Comparison of ENCODE assay signal across 24 cellular contexts in genomic region chr2:121582272-121582671, GRCh38. TPM values are rescaled to one million over a fixed set of nuclear protein-coding genes. Genes with fewer than 3 reads are reported as not detected.
DNase-seq lines count a peak whose midpoint lies in the region; ATAC-seq and TF ChIP-seq lines count a peak whose summit lies in the region.
"Had no signal": no experiment of that assay in that cellular context is flagged by ENCODE, and none has a peak within 500 bp of the region (broad histone marks: within the 10 kb centered on the region; RNA-seq: fewer than 3 reads in every experiment).

No MANE protein-coding gene starts in this region.

- H3K36me3 Mint-ChIP-seq in activated T-cell treated with anti-CD3 and anti-CD28 coated beads, Interleukin-2, amount 50 U/mL, for 72 hours (ENCODE audit: insufficient read depth in 2 of 2): no peaks in the 10 kb centered on the region
- H3K36me3 Mint-ChIP-seq in CD14-positive monocyte (peaks cover 4 to 12% of the 10 kb centered on the region in 2 donors), T-helper 17 cell (ENCODE audit: low read depth) (peaks cover 5% of the 10 kb centered on the region), endothelial cell (ENCODE audit: low read depth, unreplicated experiment) (peaks cover 10% of the 10 kb centered on the region)

- no peak for TF ChIP-seq CTCF in CD14-positive monocyte (IDR thresholded peaks at IDR 0.05)
- no peak for TF ChIP-seq CTCF in endothelial cell (IDR thresholded peaks at IDR 0.05; ENCODE audit: unreplicated experiment)

- H3K4me3 Mint-ChIP-seq in activated T-cell treated with anti-CD3 and anti-CD28 coated beads, Interleukin-2, amount 50 U/mL, for 72 hours: no peak overlapping the region
- H3K4me3 Mint-ChIP-seq in CD14-positive monocyte: no peak overlapping the region
- no peak overlapping the region for H3K4me3 Mint-ChIP-seq in T-helper 17 cell
- H3K4me3 Mint-ChIP-seq in endothelial cell (ENCODE audit: unreplicated experiment): no peak overlapping the region
- H3K4me3 Mint-ChIP-seq: CD8-positive, alpha-beta T cell had no signal

- H3K9me3 ChIP-seq in T-helper 17 cell (ENCODE audit: control insufficient read depth, low read length, poor library complexity, severe bottlenecking): no peaks in the 10 kb centered on the region
- H3K9me3 ChIP-seq: BLaER1 treated with 17β-estradiol and CSF1 and Interleukin-3, amounts not matched to agents 10 nM and 100 nM; SJSA1 had no signal

- H3K4me1 Mint-ChIP-seq in activated T-cell treated with anti-CD3 and anti-CD28 coated beads, Interleukin-2, amount 50 U/mL, for 72 hours (ENCODE audit: low read depth): peaks cover 47% of the 10 kb centered on the region
- peaks cover 12% of the 10 kb centered on the region for H3K4me1 Mint-ChIP-seq in CD14-positive monocyte
- peaks cover 30% of the 10 kb centered on the region for H3K4me1 Mint-ChIP-seq in T-helper 17 cell
- peaks cover 15% of the 10 kb centered on the region for H3K4me1 Mint-ChIP-seq in endothelial cell (ENCODE audit: unreplicated experiment)

- H3K27me3 Mint-ChIP-seq in activated T-cell treated with anti-CD3 and anti-CD28 coated beads, Interleukin-2, amount 50 U/mL, for 72 hours (ENCODE audit: low read depth): no peaks in the 10 kb centered on the region
- peaks cover 0 to 1% (median 0%) of the 10 kb centered on the region in 3 donors for H3K27me3 Mint-ChIP-seq in CD14-positive monocyte (ENCODE audit: low read depth in 3 of 3)
- H3K27me3 Mint-ChIP-seq in T-helper 17 cell: no peaks in the 10 kb centered on the region
- H3K27me3 Mint-ChIP-seq in endothelial cell (ENCODE audit: unreplicated experiment): peaks cover 3% of the 10 kb centered on the region

- intact Hi-C loops in CD14-positive monocyte (cut with micrococcal nuclease): no loop called here

- H3K9me3 Mint-ChIP-seq in activated T-cell treated with anti-CD3 and anti-CD28 coated beads, Interleukin-2, amount 50 U/mL, for 72 hours: no peaks in the 10 kb centered on the region
- no peaks in the 10 kb centered on the region for H3K9me3 Mint-ChIP-seq in CD14-positive monocyte
- no peaks in the 10 kb centered on the region for H3K9me3 Mint-ChIP-seq in endothelial cell (ENCODE audit: unreplicated experiment)
- H3K9me3 Mint-ChIP-seq: CD8-positive, alpha-beta T cell had no signal

- no peak for ATAC-seq in activated T-cell treated with anti-CD3 and anti-CD28 coated beads, Interleukin-2, amount 50 U/mL, for 72 hours (replicated peaks in 1 of 2)
- no peak for ATAC-seq in T-helper 17 cell
- ATAC-seq in HG02610 (IDR thresholded peaks at IDR 0.05; ENCODE audit: unreplicated experiment): no peak
- ATAC-seq: CD8-positive, alpha-beta T cell; HCT116; Right ventricle myocardium inferior had no signal

- no peak for DNase-seq in activated T-cell treated with anti-CD3 and anti-CD28 coated beads, Interleukin-2, amount 50 U/mL, for 72 hours
- no peak for DNase-seq in activated T-cell treated with anti-CD3 and anti-CD28 coated beads, Interleukin-2, amount 50 U/mL, for 1 hour
- DNase-seq in CD14-positive monocyte (ENCODE audit: low spot score): no peak
- DNase-seq in T-helper 17 cell: no peak
- no peak for DNase-seq in endothelial cell (ENCODE audit: low spot score)
- DNase-seq in NCI-H748 (lab: John Stamatoyannopoulos, UW; ENCODE audit: unreplicated experiment): no peak
- DNase-seq in COR-L47 (lab: John Stamatoyannopoulos, UW): no peak
- DNase-seq: CD8-positive, alpha-beta T cell; DMS153; DND-41; IMR-90; MM.1S; NCI-H2029; NCI-H446; NCI-H526; PC-9 had no signal

- peak overlapping the region; percentile 1 for H3K27ac Mint-ChIP-seq in activated T-cell treated with anti-CD3 and anti-CD28 coated beads, Interleukin-2, amount 50 U/mL, for 72 hours
- peak overlapping the region in 4 of 7 donors; percentile 28 to 72 (median 65) for H3K27ac Mint-ChIP-seq in CD14-positive monocyte
- H3K27ac Mint-ChIP-seq in T-helper 17 cell: peak overlapping the region; percentile 63
- H3K27ac Mint-ChIP-seq in endothelial cell (ENCODE audit: unreplicated experiment): peak overlapping the region; percentile 48
- H3K27ac Mint-ChIP-seq: CD8-positive, alpha-beta T cell had no signal

RNA-seq across cellular contexts. Expression of gene RNU4ATAC, which starts 51.6 kb away (rescaled TPM):
- total RNA-seq in activated T-cell treated with anti-CD3 and anti-CD28 coated beads, Interleukin-2, amount 50 U/mL, for 72 hours: not detected
- polyA plus RNA-seq in CD14-positive monocyte: not detected
- total RNA-seq in T-helper 17 cell (not detected), endothelial cell (ENCODE audit: unreplicated experiment) (not detected)
- total RNA-seq: CD8-positive, alpha-beta T cell; H1; PC-9; RPMI7951; SJSA1 had no signal
- polyA plus RNA-seq: AG04450, H1, IMR-90 had no signal

Comparison
In these comparisons a context has a peak if more than half of its experiments do, and no peak if none do; other contexts are left out.
1. H3K27ac Mint-ChIP-seq: peak in every context shown above with its lines; median percentile 65 in CD14-positive monocyte; 63 in T-helper 17 cell; 48 in endothelial cell; 1 in activated T-cell treated with anti-CD3 and anti-CD28 coated beads, Interleukin-2, amount 50 U/mL, for 72 hours.